7 cellular contexts compared by ENCODE assay signal in the genomic region with DNA sequence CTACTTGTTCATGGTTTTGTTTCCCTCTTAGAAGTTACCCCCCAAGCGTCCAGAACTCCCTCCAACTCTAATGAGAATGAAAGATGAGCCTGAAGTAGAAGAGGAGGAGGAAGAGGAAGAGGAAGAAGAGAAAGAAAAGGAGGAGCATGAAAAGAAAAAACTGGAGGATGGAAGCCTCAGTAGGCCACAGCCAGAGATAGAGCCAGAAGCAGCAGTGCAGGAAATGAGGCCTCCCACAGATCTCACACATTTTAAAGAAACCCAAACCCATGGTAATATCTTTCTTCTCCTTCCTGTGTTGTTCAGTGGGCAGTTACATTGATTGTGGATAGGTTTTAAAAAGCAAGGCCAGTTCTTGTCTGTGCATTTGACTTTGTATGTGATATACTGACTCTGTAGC. TPM values are rescaled to one million over a fixed set of nuclear protein-coding genes. Genes with fewer than 3 reads are reported as not detected.
DNase-seq lines count a peak whose midpoint lies in the region; TF ChIP-seq lines count a peak whose summit lies in the region.
"Not testable (repeated sequence)": the region's sequence is repeated elsewhere in the genome, so short reads cannot be mapped to it uniquely, and the experiment has no call there.

No MANE protein-coding gene starts in this region.

- H3K27ac Mint-ChIP-seq in HFFc6 (peak overlapping the region; percentile 31; the same call in 1 of the 2 replicates), immature natural killer cell (peak overlapping the region; percentile 79 to 93 (median 89))
- H3K27ac Mint-ChIP-seq in T-helper 1 cell treated with Interleukin-12 subunit alpha and Interleukin-12 subunit beta and Interleukin-4 antibody, amounts not matched to agents 30 μg/mL and 1 μg/mL, for 36 hours, result peak overlapping the region; percentile 91
- peak overlapping the region; percentile 80 for H3K27ac Mint-ChIP-seq in activated CD4-positive, alpha-beta T cell treated with anti-CD3 and anti-CD28 coated beads, Interleukin-2, amount 10 ng/mL, durations not matched to agents 24 days and 14 days
- peak overlapping the region; percentile 74 for H3K27ac Mint-ChIP-seq in activated T-cell treated with anti-CD3 and anti-CD28 coated beads, Interleukin-2, amount 50 U/mL, for 24 hours
- H3K27ac Mint-ChIP-seq in activated naive CD8-positive, alpha-beta T cell treated with anti-CD3 and anti-CD28 coated beads for 36 hours, result peak overlapping the region; percentile 4
- peak overlapping the region; percentile 68 for H3K27ac Mint-ChIP-seq in stimulated activated naive CD8-positive, alpha-beta T cell treated with anti-CD3 and anti-CD28 coated beads, Interleukin-15, Interleukin-2, amounts not matched to agents 100 ng/mL and 50 ng/mL, for 24 hours

- not testable (repeated sequence) for H3K27me3 Mint-ChIP-seq in HFFc6 (ENCODE audit: insufficient read depth); T-helper 1 cell treated with Interleukin-12 subunit alpha and Interleukin-12 subunit beta and Interleukin-4 antibody, amounts not matched to agents 30 μg/mL and 1 μg/mL, for 36 hours (ENCODE audit: low read depth); activated CD4-positive, alpha-beta T cell treated with anti-CD3 and anti-CD28 coated beads, Interleukin-2, amount 10 ng/mL, durations not matched to agents 24 days and 14 days; activated T-cell treated with anti-CD3 and anti-CD28 coated beads, Interleukin-2, amount 50 U/mL, for 24 hours; activated naive CD8-positive, alpha-beta T cell treated with anti-CD3 and anti-CD28 coated beads for 36 hours; immature natural killer cell (ENCODE audit: low read depth in 3 of 3); stimulated activated naive CD8-positive, alpha-beta T cell treated with anti-CD3 and anti-CD28 coated beads, Interleukin-15, Interleukin-2, amounts not matched to agents 100 ng/mL and 50 ng/mL, for 24 hours

- not testable (repeated sequence) for DNase-seq in HFFc6; activated CD4-positive, alpha-beta T cell treated with anti-CD3 and anti-CD28 coated beads, Interleukin-2, amount 10 ng/mL, durations not matched to agents 24 days and 14 days; activated T-cell treated with anti-CD3 and anti-CD28 coated beads, Interleukin-2, amount 50 U/mL, for 24 hours; activated naive CD8-positive, alpha-beta T cell treated with anti-CD3 and anti-CD28 coated beads for 36 hours
- DNase-seq in immature natural killer cell, result peak; percentile 56 to 64 (median 62)

- TF ChIP-seq CTCF in HFFc6 (IDR thresholded peaks at IDR 0.05), result not testable (repeated sequence)

- H3K4me3 Mint-ChIP-seq in HFFc6; activated T-cell treated with anti-CD3 and anti-CD28 coated beads, Interleukin-2, amount 50 U/mL, for 24 hours; activated naive CD8-positive, alpha-beta T cell treated with anti-CD3 and anti-CD28 coated beads for 36 hours; stimulated activated naive CD8-positive, alpha-beta T cell treated with anti-CD3 and anti-CD28 coated beads, Interleukin-15, Interleukin-2, amounts not matched to agents 100 ng/mL and 50 ng/mL, for 24 hours: not testable (repeated sequence)
- H3K4me3 Mint-ChIP-seq in T-helper 1 cell treated with Interleukin-12 subunit alpha and Interleukin-12 subunit beta and Interleukin-4 antibody, amounts not matched to agents 30 μg/mL and 1 μg/mL, for 36 hours, result peak overlapping the region; percentile 59
- H3K4me3 Mint-ChIP-seq in activated CD4-positive, alpha-beta T cell treated with anti-CD3 and anti-CD28 coated beads, Interleukin-2, amount 10 ng/mL, durations not matched to agents 24 days and 14 days, result peak overlapping the region; percentile 43
- peak overlapping the region; percentile 60 to 83 (median 75) for H3K4me3 Mint-ChIP-seq in immature natural killer cell

- intact Hi-C loops in activated CD4-positive, alpha-beta T cell treated with anti-CD3 and anti-CD28 coated beads, Interleukin-2, amount 10 ng/mL, durations not matched to agents 24 days and 14 days (cut with micrococcal nuclease), result not testable (repeated sequence)

- H3K36me3 Mint-ChIP-seq in HFFc6 (ENCODE audit: low read depth) (peaks cover 30% of the 10 kb centered on the region), immature natural killer cell (peaks cover 5 to 28% (median 8%) of the 10 kb centered on the region in 3 donors)
- H3K36me3 Mint-ChIP-seq in T-helper 1 cell treated with Interleukin-12 subunit alpha and Interleukin-12 subunit beta and Interleukin-4 antibody, amounts not matched to agents 30 μg/mL and 1 μg/mL, for 36 hours (ENCODE audit: low read depth), result peaks cover 32% of the 10 kb centered on the region
- H3K36me3 Mint-ChIP-seq in activated CD4-positive, alpha-beta T cell treated with anti-CD3 and anti-CD28 coated beads, Interleukin-2, amount 10 ng/mL, durations not matched to agents 24 days and 14 days (ENCODE audit: low read depth), result peaks cover 46% of the 10 kb centered on the region
- peaks cover 76% of the 10 kb centered on the region for H3K36me3 Mint-ChIP-seq in activated T-cell treated with anti-CD3 and anti-CD28 coated beads, Interleukin-2, amount 50 U/mL, for 24 hours (ENCODE audit: low read depth)
- peaks cover 15% of the 10 kb centered on the region for H3K36me3 Mint-ChIP-seq in activated naive CD8-positive, alpha-beta T cell treated with anti-CD3 and anti-CD28 coated beads for 36 hours
- H3K36me3 Mint-ChIP-seq in stimulated activated naive CD8-positive, alpha-beta T cell treated with anti-CD3 and anti-CD28 coated beads, Interleukin-15, Interleukin-2, amounts not matched to agents 100 ng/mL and 50 ng/mL, for 24 hours (ENCODE audit: low read depth), result peaks cover 43% of the 10 kb centered on the region

- H3K4me1 Mint-ChIP-seq in HFFc6 (ENCODE audit: low read depth) (peaks cover 37% of the 10 kb centered on the region), immature natural killer cell (peaks cover 36 to 37% of the 10 kb centered on the region in 2 donors)
- peaks cover 18% of the 10 kb centered on the region for H3K4me1 Mint-ChIP-seq in T-helper 1 cell treated with Interleukin-12 subunit alpha and Interleukin-12 subunit beta and Interleukin-4 antibody, amounts not matched to agents 30 μg/mL and 1 μg/mL, for 36 hours (ENCODE audit: low read depth)
- H3K4me1 Mint-ChIP-seq in activated CD4-positive, alpha-beta T cell treated with anti-CD3 and anti-CD28 coated beads, Interleukin-2, amount 10 ng/mL, durations not matched to agents 24 days and 14 days, result peaks cover 26% of the 10 kb centered on the region
- peaks cover 47% of the 10 kb centered on the region for H3K4me1 Mint-ChIP-seq in activated T-cell treated with anti-CD3 and anti-CD28 coated beads, Interleukin-2, amount 50 U/mL, for 24 hours (ENCODE audit: low read depth)
- H3K4me1 Mint-ChIP-seq in activated naive CD8-positive, alpha-beta T cell treated with anti-CD3 and anti-CD28 coated beads for 36 hours, result peaks cover 28% of the 10 kb centered on the region
- H3K4me1 Mint-ChIP-seq in stimulated activated naive CD8-positive, alpha-beta T cell treated with anti-CD3 and anti-CD28 coated beads, Interleukin-15, Interleukin-2, amounts not matched to agents 100 ng/mL and 50 ng/mL, for 24 hours (ENCODE audit: low read depth), result peaks cover 37% of the 10 kb centered on the region

- H3K9me3 Mint-ChIP-seq in HFFc6; T-helper 1 cell treated with Interleukin-12 subunit alpha and Interleukin-12 subunit beta and Interleukin-4 antibody, amounts not matched to agents 30 μg/mL and 1 μg/mL, for 36 hours; activated CD4-positive, alpha-beta T cell treated with anti-CD3 and anti-CD28 coated beads, Interleukin-2, amount 10 ng/mL, durations not matched to agents 24 days and 14 days; activated T-cell treated with anti-CD3 and anti-CD28 coated beads, Interleukin-2, amount 50 U/mL, for 24 hours; activated naive CD8-positive, alpha-beta T cell treated with anti-CD3 and anti-CD28 coated beads for 36 hours; immature natural killer cell; stimulated activated naive CD8-positive, alpha-beta T cell treated with anti-CD3 and anti-CD28 coated beads, Interleukin-15, Interleukin-2, amounts not matched to agents 100 ng/mL and 50 ng/mL, for 24 hours: not testable (repeated sequence)

RNA-seq across cellular contexts. Expression of a gene that starts 21.3 kb away (rescaled TPM):
- total RNA-seq in HFFc6 (2021; fragmentation: NEBNext Ultra II Directional; extraction: Animal tissue kit (Norgen Biotek cat#: 25700)), result 10 to 100 TPM; 23.0 to 27.1 (median 24.5) TPM
- total RNA-seq in activated CD4-positive, alpha-beta T cell treated with anti-CD3 and anti-CD28 coated beads, Interleukin-2, amount 10 ng/mL, durations not matched to agents 24 days and 14 days, result 27.1 and 28.7 TPM in 2 replicates
- total RNA-seq in activated naive CD8-positive, alpha-beta T cell treated with anti-CD3 and anti-CD28 coated beads for 36 hours, result 10 to 100 TPM; 25.5 to 26.6 TPM
- polyA plus RNA-seq in immature natural killer cell, result 10 to 100 TPM; 23.9 to 29.6 (median 27.6) TPM

RNA-seq across cellular contexts. Expression of a gene that starts 21.6 kb away (rescaled TPM):
- 10 to 100 TPM; 22.7 to 26.4 (median 24.2) TPM for total RNA-seq in HFFc6 (2021; fragmentation: NEBNext Ultra II Directional; extraction: Animal tissue kit (Norgen Biotek cat#: 25700))
- 33.3 and 34.5 TPM in 2 replicates for total RNA-seq in activated CD4-positive, alpha-beta T cell treated with anti-CD3 and anti-CD28 coated beads, Interleukin-2, amount 10 ng/mL, durations not matched to agents 24 days and 14 days
- total RNA-seq in activated naive CD8-positive, alpha-beta T cell treated with anti-CD3 and anti-CD28 coated beads for 36 hours, result 10 to 100 TPM; 26.2 to 26.6 TPM
- polyA plus RNA-seq in immature natural killer cell, result 10 to 100 TPM; 16.1 to 26.5 (median 17.6) TPM

RNA-seq across cellular contexts. Expression of a gene that starts 56.2 kb away (rescaled TPM):
- total RNA-seq in HFFc6 (2021; fragmentation: NEBNext Ultra II Directional; extraction: Animal tissue kit (Norgen Biotek cat#: 25700)), result 10 to 100 TPM; 33.2 to 44.2 (median 39.8) TPM
- 51.0 and 55.4 TPM in 2 replicates for total RNA-seq in activated CD4-positive, alpha-beta T cell treated with anti-CD3 and anti-CD28 coated beads, Interleukin-2, amount 10 ng/mL, durations not matched to agents 24 days and 14 days
- total RNA-seq in activated naive CD8-positive, alpha-beta T cell treated with anti-CD3 and anti-CD28 coated beads for 36 hours, result 10 to 100 TPM; 49.9 to 50.6 TPM
- 100 to 1,000 TPM in 1 of 3 donors, 10 to 100 TPM in 2; 89.9 to 125 (median 92.1) TPM for polyA plus RNA-seq in immature natural killer cell

RNA-seq across cellular contexts. Expression of a gene that starts 56.2 kb away (rescaled TPM):
- 1 to 10 TPM in 2 of 6 experiments, under 1 TPM in 4; 0.52 to 1.2 (median 0.97) TPM for total RNA-seq in HFFc6 (2021; fragmentation: NEBNext Ultra II Directional; extraction: Animal tissue kit (Norgen Biotek cat#: 25700))
- total RNA-seq in activated CD4-positive, alpha-beta T cell treated with anti-CD3 and anti-CD28 coated beads, Interleukin-2, amount 10 ng/mL, durations not matched to agents 24 days and 14 days, result 0.54 and 0.63 TPM in 2 replicates
- under 1 TPM; 0.60 to 0.68 TPM for total RNA-seq in activated naive CD8-positive, alpha-beta T cell treated with anti-CD3 and anti-CD28 coated beads for 36 hours
- 1 to 10 TPM in 2 of 3 donors, not detected in 1; 1.1 to 2.9 TPM for polyA plus RNA-seq in immature natural killer cell

Comparison
In these comparisons a context has a peak if more than half of its experiments do, and no peak if none do; other contexts are left out.
1. H3K27ac Mint-ChIP-seq: peak in every context shown above with its lines; median percentile 91 in T-helper 1 cell treated with Interleukin-12 subunit alpha and Interleukin-12 subunit beta and Interleukin-4 antibody, amounts not matched to agents 30 μg/mL and 1 μg/mL, for 36 hours; 89 in immature natural killer cell; 80 in activated CD4-positive, alpha-beta T cell treated with anti-CD3 and anti-CD28 coated beads, Interleukin-2, amount 10 ng/mL, durations not matched to agents 24 days and 14 days; 74 in activated T-cell treated with anti-CD3 and anti-CD28 coated beads, Interleukin-2, amount 50 U/mL, for 24 hours; 68 in stimulated activated naive CD8-positive, alpha-beta T cell treated with anti-CD3 and anti-CD28 coated beads, Interleukin-15, Interleukin-2, amounts not matched to agents 100 ng/mL and 50 ng/mL, for 24 hours; 31 in HFFc6; 4 in activated naive CD8-positive, alpha-beta T cell treated with anti-CD3 and anti-CD28 coated beads for 36 hours.